Comparison of ENCODE assay signal across 13 cellular contexts in genomic region chr19:45564131-45564780, GRCh38. TPM values are rescaled to one million over a fixed set of nuclear protein-coding genes. Genes with fewer than 3 reads are reported as not detected.
DNase-seq lines count a peak whose midpoint lies in the region; ATAC-seq and TF ChIP-seq lines count a peak whose summit lies in the region.
"Had no signal": no experiment of that assay in that cellular context is flagged by ENCODE, and none has a peak within 500 bp of the region (broad histone marks: within the 10 kb centered on the region; RNA-seq: fewer than 3 reads in every experiment).

No MANE protein-coding gene starts in this region.

- CTCF ChIA-PET in WTC11 (lab: Charles Lee): interaction anchor here (0.8 to 2.0 kb wide), 2 partner anchors 11 to 128 kb away, joined by 5 read pairs; partner anchors contain the start of gene QPCTL

- H3K9me3 Mint-ChIP-seq in WTC11 (no peaks in the 10 kb centered on the region), osteocyte (ENCODE audit: unreplicated experiment) (no peaks in the 10 kb centered on the region)

- H3K18ac ChIP-seq in mesenchymal stem cell (ENCODE audit: low read depth in 1 of 2, low read length in 2 of 2): no peak overlapping the region

- H3K23ac ChIP-seq in mesenchymal stem cell (ENCODE audit: low read length in 2 of 2): peak overlapping the region in 1 of 2 experiments; percentile 18

- peak overlapping the region; percentile 58 for H4K91ac ChIP-seq in mesenchymal stem cell (ENCODE audit: low read length)

- H3K9ac ChIP-seq in mesenchymal stem cell (ENCODE audit: low read length): no peak overlapping the region

- no peak overlapping the region for H2AK5ac ChIP-seq in mesenchymal stem cell (ENCODE audit: low read length, severe bottlenecking)

- H3K27ac Mint-ChIP-seq in WTC11: peak overlapping the region; percentile 87
- H3K27ac Mint-ChIP-seq in osteocyte (ENCODE audit: unreplicated experiment): no peak overlapping the region

- no peak overlapping the region for H2BK5ac ChIP-seq in mesenchymal stem cell (ENCODE audit: low read depth, low read length, poor library complexity, severe bottlenecking)

- no peak overlapping the region for H3K4ac ChIP-seq in mesenchymal stem cell (ENCODE audit: low read depth in 1 of 2, low read length in 2 of 2)

- 75% methylated on average over 5 of the region's 5 CpGs for WGBS in mesenchymal stem cell

- no peak overlapping the region for H3K14ac ChIP-seq in mesenchymal stem cell (ENCODE audit: low read length in 2 of 2)

- H3K4me3 ChIP-seq in Jurkat, Clone E6-1 (ENCODE audit: low read length): peak overlapping the region; percentile 10
- H3K4me3 ChIP-seq in mesenchymal stem cell (ENCODE audit: insufficient read depth in 1 of 2, low read depth in 1 of 2, low read length in 2 of 2): no peak overlapping the region
- H3K4me3 ChIP-seq: body of pancreas had no signal

- H2BK120ac ChIP-seq in mesenchymal stem cell (ENCODE audit: low read depth, low read length): no peak overlapping the region

- no peaks in the 10 kb centered on the region for H3K27me3 ChIP-seq in mesenchymal stem cell (ENCODE audit: control insufficient read depth in 1 of 2, insufficient read depth in 1 of 2, low read length in 2 of 2)
- H3K27me3 ChIP-seq: body of pancreas, neutrophil had no signal

- no peak overlapping the region for H3K4me3 Mint-ChIP-seq in WTC11
- H3K4me3 Mint-ChIP-seq in osteocyte (ENCODE audit: unreplicated experiment): no peak overlapping the region

- H3K4me1 Mint-ChIP-seq in WTC11 (peaks cover 20% of the 10 kb centered on the region), osteocyte (ENCODE audit: unreplicated experiment) (peaks cover 8% of the 10 kb centered on the region)

- H3K4me2 ChIP-seq in mesenchymal stem cell (ENCODE audit: low read length, poor library complexity, severe bottlenecking): no peak overlapping the region

- H3K27me3 Mint-ChIP-seq in WTC11 (ENCODE audit: low read depth): no peaks in the 10 kb centered on the region
- H3K27me3 Mint-ChIP-seq in osteocyte (ENCODE audit: unreplicated experiment): no peaks in the 10 kb centered on the region

- H2AFZ ChIP-seq in mesenchymal stem cell (ENCODE audit: low read depth, low read length): no peak overlapping the region

- peaks cover 21% of the 10 kb centered on the region for H3K79me1 ChIP-seq in mesenchymal stem cell (replicated peaks; ENCODE audit: low read length, poor library complexity, severe bottlenecking)

- H3K36me3 Mint-ChIP-seq in WTC11 (no peaks in the 10 kb centered on the region), osteocyte (ENCODE audit: unreplicated experiment) (no peaks in the 10 kb centered on the region)

- DNase-seq in DMS 273 (lab: John Stamatoyannopoulos, UW; ENCODE audit: unreplicated experiment) (peak; percentile 59), DMS 273 treated with DMSO at 0.1 percent for 48 hours (lab: John Stamatoyannopoulos, UW) (no peak), WTC11 (ENCODE audit: low spot score) (peak; percentile 65), mesenchymal stem cell (no peak), cerebellum (ENCODE audit: low spot score) (no peak), osteocyte (ENCODE audit: extremely low spot score, unreplicated experiment) (no peak)
- DNase-seq in Jurkat, Clone E6-1 (ENCODE audit: low read depth, low spot score): peak; percentile 75
- DNase-seq: body of pancreas, COR-L47, mammary epithelial cell had no signal

- H2BK12ac ChIP-seq in mesenchymal stem cell (ENCODE audit: low read length in 2 of 2): no peak overlapping the region

- H3K36me3 ChIP-seq in mesenchymal stem cell (ENCODE audit: control insufficient read depth in 1 of 2, insufficient read depth in 2 of 2, low read depth in 1 of 2, low read length in 2 of 2): no peaks in the 10 kb centered on the region
- H3K36me3 ChIP-seq: neutrophil had no signal

- H2BK15ac ChIP-seq in mesenchymal stem cell (ENCODE audit: low read depth, poor library complexity, severe bottlenecking): no peak overlapping the region

- no peaks in the 10 kb centered on the region for H3K9me3 ChIP-seq in mesenchymal stem cell (ENCODE audit: control insufficient read depth, low read length)
- H3K9me3 ChIP-seq: body of pancreas, neutrophil had no signal

- POLR2A ChIA-PET in WTC11 (lab: Charles Lee): interaction anchor here (0.6 to 1.0 kb wide), 3 partner anchors 35 to 1225 kb away, joined by 3 read pairs; no protein-coding TSS in a partner anchor

- peak; percentile 92 for ATAC-seq in WTC11
- ATAC-seq in HG03280 (IDR thresholded peaks at IDR 0.05; ENCODE audit: unreplicated experiment): no peak
- ATAC-seq: body of pancreas had no signal

- H3K27ac ChIP-seq in mesenchymal stem cell (ENCODE audit: low read length, poor library complexity, severe bottlenecking): no peak overlapping the region
- H3K27ac ChIP-seq: 22Rv1, body of pancreas, neutrophil had no signal

- no peak for TF ChIP-seq CTCF in WTC11 (IDR thresholded peaks at IDR 0.05)
- TF ChIP-seq CTCF in osteocyte (IDR thresholded peaks at IDR 0.05): no peak

- peaks cover 9% of the 10 kb centered on the region for H3K4me1 ChIP-seq in mesenchymal stem cell (ENCODE audit: control insufficient read depth, insufficient read depth, low read depth, low read length)
- H3K4me1 ChIP-seq: body of pancreas had no signal

- no peak overlapping the region for H4K8ac ChIP-seq in mesenchymal stem cell (ENCODE audit: low read length)

TF ChIP-seq in WTC11, 78 proteins besides CTCF, POLR2A, EP300 and RAD21 (continues in another document):
- TF ChIP-seq, protein P1, sequence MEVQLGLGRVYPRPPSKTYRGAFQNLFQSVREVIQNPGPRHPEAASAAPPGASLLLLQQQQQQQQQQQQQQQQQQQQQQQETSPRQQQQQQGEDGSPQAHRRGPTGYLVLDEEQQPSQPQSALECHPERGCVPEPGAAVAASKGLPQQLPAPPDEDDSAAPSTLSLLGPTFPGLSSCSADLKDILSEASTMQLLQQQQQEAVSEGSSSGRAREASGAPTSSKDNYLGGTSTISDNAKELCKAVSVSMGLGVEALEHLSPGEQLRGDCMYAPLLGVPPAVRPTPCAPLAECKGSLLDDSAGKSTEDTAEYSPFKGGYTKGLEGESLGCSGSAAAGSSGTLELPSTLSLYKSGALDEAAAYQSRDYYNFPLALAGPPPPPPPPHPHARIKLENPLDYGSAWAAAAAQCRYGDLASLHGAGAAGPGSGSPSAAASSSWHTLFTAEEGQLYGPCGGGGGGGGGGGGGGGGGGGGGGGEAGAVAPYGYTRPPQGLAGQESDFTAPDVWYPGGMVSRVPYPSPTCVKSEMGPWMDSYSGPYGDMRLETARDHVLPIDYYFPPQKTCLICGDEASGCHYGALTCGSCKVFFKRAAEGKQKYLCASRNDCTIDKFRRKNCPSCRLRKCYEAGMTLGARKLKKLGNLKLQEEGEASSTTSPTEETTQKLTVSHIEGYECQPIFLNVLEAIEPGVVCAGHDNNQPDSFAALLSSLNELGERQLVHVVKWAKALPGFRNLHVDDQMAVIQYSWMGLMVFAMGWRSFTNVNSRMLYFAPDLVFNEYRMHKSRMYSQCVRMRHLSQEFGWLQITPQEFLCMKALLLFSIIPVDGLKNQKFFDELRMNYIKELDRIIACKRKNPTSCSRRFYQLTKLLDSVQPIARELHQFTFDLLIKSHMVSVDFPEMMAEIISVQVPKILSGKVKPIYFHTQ (CRISPR knock-in tag; IDR thresholded peaks at IDR 0.05): no peak
- TF ChIP-seq FOXP4 (CRISPR knock-in tag; IDR thresholded peaks at IDR 0.05): no peak

RNA-seq across cellular contexts. Expression of gene OPA3, which starts 20.3 kb away (rescaled TPM):
- 12.3 TPM for polyA plus RNA-seq in Jurkat, Clone E6-1 (2012; ENCODE audit: insufficient read depth, insufficient read length)
- total RNA-seq in WTC11 (2021) (10.1 to 16.1 TPM (median 14.9 TPM) in 3 replicates), cerebellum (2.4 TPM), osteocyte (16.8 and 18.0 TPM in 2 replicates)
- polyA plus RNA-seq in mesenchymal stem cell (2013, experiment 1 of 2): 13.4 TPM
- 13.7 TPM for polyA plus RNA-seq in mesenchymal stem cell (2013, experiment 2 of 2)

RNA-seq across cellular contexts. Expression of gene GPR4, which starts 37.8 kb away (rescaled TPM):
- polyA plus RNA-seq in Jurkat, Clone E6-1 (2012; ENCODE audit: insufficient read depth, insufficient read length): not detected
- total RNA-seq in WTC11 (2021) (0.11 to 0.48 TPM (median 0.44 TPM) in 3 replicates), cerebellum (0.36 TPM), osteocyte (not detected in 2 replicates)
- polyA plus RNA-seq in mesenchymal stem cell (2013, experiment 1 of 2): 0.73 TPM
- polyA plus RNA-seq in mesenchymal stem cell (2013, experiment 2 of 2): 0.77 TPM
- total RNA-seq: mammary epithelial cell had no signal

RNA-seq across cellular contexts. Expression of gene VASP, which starts 57.0 kb away (rescaled TPM):
- 41.0 TPM for polyA plus RNA-seq in Jurkat, Clone E6-1 (2012; ENCODE audit: insufficient read depth, insufficient read length)
- total RNA-seq in WTC11 (2021) (143 to 146 TPM (median 144 TPM) in 3 replicates), cerebellum (11.2 TPM), osteocyte (61.9 and 68.9 TPM in 2 replicates)
- 106 TPM for polyA plus RNA-seq in mesenchymal stem cell (2013, experiment 1 of 2)
- polyA plus RNA-seq in mesenchymal stem cell (2013, experiment 2 of 2): 104 TPM

Comparison
In these comparisons a context has a peak if more than half of its experiments do, and no peak if none do; other contexts are left out.
1. DNase-seq: peak in DMS 273 (single experiment), Jurkat, Clone E6-1 (single experiment) and WTC11 (single experiment); none in DMS 273 treated with DMSO at 0.1 percent for 48 hours (single experiment), mesenchymal stem cell (single experiment), cerebellum (single experiment) and osteocyte (single experiment).